In the genomic region with DNA sequence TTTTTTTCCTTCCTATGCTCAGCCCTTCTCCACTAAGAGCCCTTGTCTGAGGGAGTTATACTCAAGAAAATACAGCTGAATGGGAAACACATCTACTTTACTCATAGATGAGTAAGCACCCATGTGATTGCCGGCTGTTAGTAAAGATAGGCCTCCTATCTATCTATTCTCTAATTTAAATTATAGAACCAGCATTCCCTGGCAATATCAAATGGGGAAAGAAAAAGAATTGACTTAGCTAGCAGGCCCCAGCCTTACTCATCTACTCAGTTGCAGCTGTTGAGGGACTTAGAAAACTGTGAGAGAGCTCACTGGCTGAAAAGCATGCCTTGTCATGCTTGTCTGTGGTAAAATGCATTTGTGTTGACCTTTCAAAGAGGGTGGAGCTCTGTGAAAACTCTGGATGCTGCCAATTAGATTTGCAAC, we compare ENCODE assay signal across 13 cellular contexts. TPM values are rescaled to one million over a fixed set of nuclear protein-coding genes. Genes with fewer than 3 reads are reported as not detected.
A peak's percentile ranks its signal among the peaks of the same experiment; 100 is the strongest.
DNase-seq lines count a peak whose midpoint lies in the region; ATAC-seq and TF ChIP-seq lines count a peak whose summit lies in the region.
"Had no signal": no experiment of that assay in that cellular context is flagged by ENCODE, and none has a peak within 500 bp of the region (broad histone marks: within the 10 kb centered on the region; RNA-seq: fewer than 3 reads in every experiment).

No MANE protein-coding gene starts in this region.

- intact Hi-C loops in uterus (cut with DNase I; ENCODE audit: low total_unique reads): no loop called here

- H3K27ac ChIP-seq in RWPE1 (no peak overlapping the region), uterus (no peak overlapping the region), Peyer's patch (no peak overlapping the region)
- H3K27ac ChIP-seq: suprapubic skin had no signal

- no peaks in the 10 kb centered on the region for H3K9me3 ChIP-seq in uterus
- H3K9me3 ChIP-seq in Peyer's patch: no peaks in the 10 kb centered on the region
- H3K9me3 ChIP-seq: suprapubic skin had no signal

- peak; percentile 55 for ATAC-seq in esophagus mucosa
- ATAC-seq in omental fat pad (ENCODE audit: low FRiP score): peak; percentile 68
- no peak for ATAC-seq in GM21576 (IDR thresholded peaks at IDR 0.05; ENCODE audit: unreplicated experiment)

- CTCF ChIA-PET in RWPE1 (lab: Yijun Ruan, JAX): interaction anchor here (0.8 kb wide), 1 partner anchor 24 kb away, joined by 3 read pairs; no protein-coding TSS in a partner anchor

- no peaks in the 10 kb centered on the region for H3K36me3 ChIP-seq in uterus
- H3K36me3 ChIP-seq in Peyer's patch: peaks cover 0 to 60% (median 0%) of the 10 kb centered on the region in 3 donors

- H3K4me1 ChIP-seq in uterus (no peaks in the 10 kb centered on the region), Peyer's patch (no peaks in the 10 kb centered on the region)
- H3K4me1 ChIP-seq: suprapubic skin had no signal

- no peak for TF ChIP-seq CTCF in RWPE1 (conservative IDR thresholded peaks at IDR 0.05; ENCODE audit: low read depth)
- no peak for TF ChIP-seq CTCF in omental fat pad (IDR thresholded peaks at IDR 0.05)
- TF ChIP-seq CTCF in uterus (IDR thresholded peaks at IDR 0.05): no peak
- TF ChIP-seq CTCF in Peyer's patch (IDR thresholded peaks at IDR 0.05): no peak

- H3K27me3 ChIP-seq in uterus: no peaks in the 10 kb centered on the region
- no peaks in the 10 kb centered on the region for H3K27me3 ChIP-seq in Peyer's patch
- H3K27me3 ChIP-seq: suprapubic skin had no signal

- TF ChIP-seq POLR2A in uterus (IDR thresholded peaks at IDR 0.05): no peak
- no peak for TF ChIP-seq POLR2A in Peyer's patch (IDR thresholded peaks at IDR 0.05)

- H3K4me3 ChIP-seq in uterus (no peak overlapping the region), Peyer's patch (no peak overlapping the region)
- H3K4me3 ChIP-seq: suprapubic skin had no signal

- POLR2A ChIA-PET in RWPE1 (lab: Yijun Ruan, JAX; ENCODE audit: low non-redundant PET): no interaction called here

- peak; percentile 85 for DNase-seq in ELR (ENCODE audit: low read depth)
- peak; percentile 21 for DNase-seq in RWPE1 (ENCODE audit: low spot score)
- no peak for DNase-seq in omental fat pad (ENCODE audit: low spot score)
- DNase-seq in uterus: no peak
- DNase-seq in activated T-cell treated with anti-CD3 and anti-CD28 coated beads for 4 hours: no peak
- no peak for DNase-seq in Peyer's patch
- DNase-seq: GOT3; NCI-H1436; occipital lobe; stimulated activated CD4-positive, alpha-beta T cell treated with anti-CD3 and anti-CD28 coated beads, Interleukin-4, amount 100 ng/mL, for 1 hour had no signal

RNA-seq across cellular contexts. Expression of a gene that starts 48.2 kb away (rescaled TPM):
- total RNA-seq in esophagus mucosa: 61.4 TPM
- 100 to 1,000 TPM in 3 of 4 donors, 10 to 100 TPM in 1; 89.7 to 136 (median 108) TPM for total RNA-seq in omental fat pad
- total RNA-seq in uterus: 10 to 100 TPM; 34.3 to 80.9 (median 67.1) TPM
- 100 to 1,000 TPM; 174 to 236 (median 208) TPM for total RNA-seq in Peyer's patch

Comparison
In these comparisons a context has a peak if more than half of its experiments do, and no peak if none do; other contexts are left out.
1. DNase-seq: peak in ELR (single experiment) and RWPE1 (single experiment); none in omental fat pad (single experiment), uterus (0 of 2), activated T-cell treated with anti-CD3 and anti-CD28 coated beads for 4 hours (single experiment) and Peyer's patch (0 of 3).